ENCODE assay signal across 19 cellular contexts in genomic region chr16:86408685-86409084, GRCh38.
"Had no signal": no experiment of that assay in that cellular context is flagged by ENCODE, and none has a peak within 500 bp of the region (broad histone marks: within the 10 kb centered on the region; RNA-seq: fewer than 3 reads in every experiment).

No MANE protein-coding gene starts in this region.

- DNase-seq: colonic mucosa; dorsolateral prefrontal cortex; effector CD8-positive, alpha-beta T cell; heart left ventricle; hippocampal formation; kidney glomerular epithelial cell; mucosa of descending colon; naive thymus-derived CD8-positive, alpha-beta T cell; small intestine; stimulated activated CD4-positive, alpha-beta T cell treated with anti-CD3 and anti-CD28 coated beads, Interleukin-12 subunit alpha, Interleukin-12 subunit beta, amount 100 ng/mL, for 4 hours; stimulated activated CD4-positive, alpha-beta T cell treated with anti-CD3 and anti-CD28 coated beads, Interleukin-2, amount 100 ng/mL, for 48 hours; stimulated activated CD8-positive, alpha-beta memory T cell treated with anti-CD3 and anti-CD28 coated beads, Interleukin-4, amount 100 ng/mL, for 48 hours; stimulated activated naive CD8-positive, alpha-beta T cell treated with anti-CD3 and anti-CD28 coated beads, Interleukin-15, Interleukin-2, amounts not matched to agents 100 U/mL and 50 U/mL, for 24 hours; tibial artery; upper lobe of left lung; uterus had no signal

- H3K36me3 ChIP-seq: colonic mucosa, heart left ventricle, right atrium auricular region, tibial artery, upper lobe of left lung, uterus had no signal

- H3K4me3 ChIP-seq: colonic mucosa, dorsolateral prefrontal cortex, heart left ventricle, mucosa of descending colon, right atrium auricular region, tibial artery, upper lobe of left lung, uterus had no signal

- H3K4me1 Mint-ChIP-seq: naive thymus-derived CD8-positive, alpha-beta T cell; stimulated activated effector memory CD8-positive, alpha-beta T cell treated with anti-CD3 and anti-CD28 coated beads, Interleukin-12 subunit alpha, Interleukin-12 subunit beta, amount 100 ng/mL, for 72 hours had no signal

- H3K4me1 ChIP-seq: colonic mucosa, heart left ventricle, right atrium auricular region, tibial artery, uterus had no signal

- H3K9me3 Mint-ChIP-seq: stimulated activated effector memory CD8-positive, alpha-beta T cell treated with anti-CD3 and anti-CD28 coated beads, Interleukin-12 subunit alpha, Interleukin-12 subunit beta, amount 100 ng/mL, for 72 hours had no signal

- H3K27me3 ChIP-seq: colonic mucosa, right atrium auricular region, upper lobe of left lung had no signal

- H3K4me3 Mint-ChIP-seq: naive thymus-derived CD8-positive, alpha-beta T cell; stimulated activated effector memory CD8-positive, alpha-beta T cell treated with anti-CD3 and anti-CD28 coated beads, Interleukin-12 subunit alpha, Interleukin-12 subunit beta, amount 100 ng/mL, for 72 hours had no signal

- H3K9me3 ChIP-seq: colonic mucosa, mucosa of descending colon, uterus had no signal

- H3K27ac Mint-ChIP-seq: naive thymus-derived CD8-positive, alpha-beta T cell; stimulated activated effector memory CD8-positive, alpha-beta T cell treated with anti-CD3 and anti-CD28 coated beads, Interleukin-12 subunit alpha, Interleukin-12 subunit beta, amount 100 ng/mL, for 72 hours had no signal

- ATAC-seq: esophagus mucosa; mucosa of descending colon; naive thymus-derived CD8-positive, alpha-beta T cell; stimulated activated effector memory CD8-positive, alpha-beta T cell treated with anti-CD3 and anti-CD28 coated beads, Interleukin-12 subunit alpha, Interleukin-12 subunit beta, amount 100 ng/mL, for 72 hours; stimulated activated naive CD8-positive, alpha-beta T cell treated with anti-CD3 and anti-CD28 coated beads, Interleukin-15, Interleukin-2, amounts not matched to agents 100 U/mL and 50 U/mL, for 24 hours had no signal

- H3K27ac ChIP-seq: colonic mucosa, dorsolateral prefrontal cortex, heart left ventricle, right atrium auricular region, tibial artery, upper lobe of left lung, uterus had no signal

- H3K36me3 Mint-ChIP-seq: stimulated activated effector memory CD8-positive, alpha-beta T cell treated with anti-CD3 and anti-CD28 coated beads, Interleukin-12 subunit alpha, Interleukin-12 subunit beta, amount 100 ng/mL, for 72 hours had no signal
